ENCODE assay signal across 9 cellular contexts in genomic region chr12:57746025-57746424, GRCh38. TPM values are rescaled to one million over a fixed set of nuclear protein-coding genes. Genes with fewer than 3 reads are reported as not detected.
DNase-seq lines count a peak whose midpoint lies in the region; ATAC-seq and TF ChIP-seq lines count a peak whose summit lies in the region.
"Had no signal": no experiment of that assay in that cellular context is flagged by ENCODE, and none has a peak within 500 bp of the region (broad histone marks: within the 10 kb centered on the region; RNA-seq: fewer than 3 reads in every experiment).

No MANE protein-coding gene starts in this region.

- TF ChIP-seq POLR2A in gastroesophageal sphincter (IDR thresholded peaks at IDR 0.05) (no peak), stomach (IDR thresholded peaks at IDR 0.05) (no peak)

- H3K27me3 Mint-ChIP-seq in activated T-cell treated with anti-CD3 and anti-CD28 coated beads, Interleukin-2, amount 50 U/mL, for 4 hours (ENCODE audit: low read depth): no peaks in the 10 kb centered on the region
- no peaks in the 10 kb centered on the region for H3K27me3 Mint-ChIP-seq in activated T-helper 1 cell treated with anti-CD3 and anti-CD28 coated beads, Interleukin-12 subunit alpha, Interleukin-12 subunit beta, Interleukin-2, Interleukin-4 antibody, amounts not matched to agents 30 ng/mL and 10 ng/mL and 1 ng/mL, durations not matched to agents 14 hours and 24 hours and 36 hours (ENCODE audit: insufficient read depth)

- H3K27ac ChIP-seq in gastroesophageal sphincter (peak overlapping the region in 3 of 4 donors; percentile 93 to 97 (median 94)), stomach (peak overlapping the region in 4 of 5 donors; percentile 95 to 97 (median 96))

- WGBS in gastroesophageal sphincter (ENCODE audit: low coverage in 1 of 2), 2 donors: 83 to 86% methylated on average over 1 to 3 of the region's 3 CpGs
- WGBS in stomach, 5 donors: 86 to 91% (median 90%) methylated on average over 3 of the region's 3 CpGs

- TF ChIP-seq EP300 in gastroesophageal sphincter (IDR thresholded peaks at IDR 0.05) (no peak), stomach (IDR thresholded peaks at IDR 0.05) (no peak)

- H3K4me3 ChIP-seq in gastroesophageal sphincter (peak overlapping the region in 1 of 2 donors; percentile 85), stomach (peak overlapping the region in 2 of 4 donors; percentile 63 to 70)

- H3K27ac Mint-ChIP-seq in activated T-helper 1 cell treated with anti-CD3 and anti-CD28 coated beads, Interleukin-12 subunit alpha, Interleukin-12 subunit beta, Interleukin-2, Interleukin-4 antibody, amounts not matched to agents 30 ng/mL and 10 ng/mL and 1 ng/mL, durations not matched to agents 14 hours and 24 hours and 36 hours: peak overlapping the region; percentile 92

- ATAC-seq in activated T-cell treated with anti-CD3 and anti-CD28 coated beads, Interleukin-2, amount 50 U/mL, for 4 hours: no peak
- ATAC-seq in gastroesophageal sphincter (no peak), GM21619 (IDR thresholded peaks at IDR 0.05; ENCODE audit: unreplicated experiment) (no peak), left lobe of liver (no peak)

- H3K9me3 Mint-ChIP-seq in activated T-cell treated with anti-CD3 and anti-CD28 coated beads, Interleukin-2, amount 50 U/mL, for 4 hours: no peaks in the 10 kb centered on the region
- H3K9me3 Mint-ChIP-seq in activated T-helper 1 cell treated with anti-CD3 and anti-CD28 coated beads, Interleukin-12 subunit alpha, Interleukin-12 subunit beta, Interleukin-2, Interleukin-4 antibody, amounts not matched to agents 30 ng/mL and 10 ng/mL and 1 ng/mL, durations not matched to agents 14 hours and 24 hours and 36 hours: no peaks in the 10 kb centered on the region

- H3K9me3 ChIP-seq in gastroesophageal sphincter (no peaks in the 10 kb centered on the region), stomach (no peaks in the 10 kb centered on the region)

- peaks cover 49% of the 10 kb centered on the region for H3K4me1 Mint-ChIP-seq in activated T-cell treated with anti-CD3 and anti-CD28 coated beads, Interleukin-2, amount 50 U/mL, for 4 hours (ENCODE audit: low read depth)
- peaks cover 63% of the 10 kb centered on the region for H3K4me1 Mint-ChIP-seq in activated T-helper 1 cell treated with anti-CD3 and anti-CD28 coated beads, Interleukin-12 subunit alpha, Interleukin-12 subunit beta, Interleukin-2, Interleukin-4 antibody, amounts not matched to agents 30 ng/mL and 10 ng/mL and 1 ng/mL, durations not matched to agents 14 hours and 24 hours and 36 hours (ENCODE audit: low read depth)

- H3K36me3 ChIP-seq in gastroesophageal sphincter (peaks cover 0 to 42% of the 10 kb centered on the region in 2 donors), stomach (peaks cover 25 to 49% (median 46%) of the 10 kb centered on the region in 4 donors)

- H3K36me3 Mint-ChIP-seq in activated T-cell treated with anti-CD3 and anti-CD28 coated beads, Interleukin-2, amount 50 U/mL, for 4 hours (ENCODE audit: insufficient read depth): peaks cover 34% of the 10 kb centered on the region
- H3K36me3 Mint-ChIP-seq in activated T-helper 1 cell treated with anti-CD3 and anti-CD28 coated beads, Interleukin-12 subunit alpha, Interleukin-12 subunit beta, Interleukin-2, Interleukin-4 antibody, amounts not matched to agents 30 ng/mL and 10 ng/mL and 1 ng/mL, durations not matched to agents 14 hours and 24 hours and 36 hours (ENCODE audit: low read depth): peaks cover 33% of the 10 kb centered on the region

- peaks cover 12% of the 10 kb centered on the region for H3K27me3 ChIP-seq in gastroesophageal sphincter
- peaks cover 0 to 25% (median 0%) of the 10 kb centered on the region in 3 donors for H3K27me3 ChIP-seq in stomach

- H3K4me3 Mint-ChIP-seq in activated T-cell treated with anti-CD3 and anti-CD28 coated beads, Interleukin-2, amount 50 U/mL, for 4 hours: peak overlapping the region; percentile 95
- peak overlapping the region; percentile 94 for H3K4me3 Mint-ChIP-seq in activated T-helper 1 cell treated with anti-CD3 and anti-CD28 coated beads, Interleukin-12 subunit alpha, Interleukin-12 subunit beta, Interleukin-2, Interleukin-4 antibody, amounts not matched to agents 30 ng/mL and 10 ng/mL and 1 ng/mL, durations not matched to agents 14 hours and 24 hours and 36 hours

- DNase-seq in activated T-cell treated with anti-CD3 and anti-CD28 coated beads, Interleukin-2, amount 50 U/mL, for 4 hours: no peak
- no peak for DNase-seq in activated T-cell treated with anti-CD3 and anti-CD28 coated beads, Interleukin-2, amount 50 U/mL, for 48 hours
- DNase-seq in activated T-helper 1 cell treated with anti-CD3 and anti-CD28 coated beads, Interleukin-12 subunit alpha, Interleukin-12 subunit beta, Interleukin-2, Interleukin-4 antibody, amounts not matched to agents 30 ng/mL and 10 ng/mL and 1 ng/mL, durations not matched to agents 14 hours and 24 hours and 36 hours (ENCODE audit: low spot score): no peak
- DNase-seq in stomach: no peak
- DNase-seq in NCI-H1048 (lab: John Stamatoyannopoulos, UW): no peak
- DNase-seq in left lobe of liver (ENCODE audit: low spot score): no peak
- DNase-seq: head of caudate nucleus had no signal

- intact Hi-C loops in activated T-helper 1 cell treated with anti-CD3 and anti-CD28 coated beads, Interleukin-12 subunit alpha, Interleukin-12 subunit beta, Interleukin-2, Interleukin-4 antibody, amounts not matched to agents 30 ng/mL and 10 ng/mL and 1 ng/mL, durations not matched to agents 14 hours and 24 hours and 36 hours (cut with micrococcal nuclease): no loop called here
- intact Hi-C loops in stomach (cut with DNase I; ENCODE audit: low total_unique reads): no loop called here

- H3K4me1 ChIP-seq in gastroesophageal sphincter (peaks cover 0 to 31% (median 8%) of the 10 kb centered on the region in 3 donors), stomach (peaks cover 15 to 31% (median 24%) of the 10 kb centered on the region in 4 donors)

- TF ChIP-seq CTCF in gastroesophageal sphincter (IDR thresholded peaks at IDR 0.05): no peak
- TF ChIP-seq CTCF in stomach (IDR thresholded peaks at IDR 0.05): no peak

RNA-seq across cellular contexts. Expression of gene TSPAN31, which starts 1.2 kb away (rescaled TPM):
- total RNA-seq in activated T-cell treated with anti-CD3 and anti-CD28 coated beads, Interleukin-2, amount 50 U/mL, for 4 hours: 10 to 100 TPM; 11.5 to 14.9 (median 14.0) TPM
- 24.0 and 24.5 TPM in 2 replicates for total RNA-seq in activated T-helper 1 cell treated with anti-CD3 and anti-CD28 coated beads, Interleukin-12 subunit alpha, Interleukin-12 subunit beta, Interleukin-2, Interleukin-4 antibody, amounts not matched to agents 30 ng/mL and 10 ng/mL and 1 ng/mL, durations not matched to agents 14 hours and 24 hours and 36 hours
- total RNA-seq in gastroesophageal sphincter (10 to 100 TPM; 47.0 to 75.8 (median 53.2) TPM), stomach (10 to 100 TPM; 10.1 to 46.8 (median 20.4) TPM), left lobe of liver (18.2 TPM)
- 10 to 100 TPM; 14.7 to 27.5 (median 18.4) TPM for polyA plus RNA-seq in stomach

RNA-seq across cellular contexts. Expression of gene CDK4, which starts 6.1 kb away (rescaled TPM):
- 100 to 1,000 TPM; 347 to 382 (median 378) TPM for total RNA-seq in activated T-cell treated with anti-CD3 and anti-CD28 coated beads, Interleukin-2, amount 50 U/mL, for 4 hours
- total RNA-seq in activated T-helper 1 cell treated with anti-CD3 and anti-CD28 coated beads, Interleukin-12 subunit alpha, Interleukin-12 subunit beta, Interleukin-2, Interleukin-4 antibody, amounts not matched to agents 30 ng/mL and 10 ng/mL and 1 ng/mL, durations not matched to agents 14 hours and 24 hours and 36 hours: 218 and 227 TPM in 2 replicates
- total RNA-seq in gastroesophageal sphincter (100 to 1,000 TPM in 2 of 4 donors, 10 to 100 TPM in 2; 56.7 to 107 (median 101) TPM), stomach (100 to 1,000 TPM in 2 of 5 donors, 10 to 100 TPM in 3; 26.3 to 113 (median 39.1) TPM), left lobe of liver (30.8 TPM)
- polyA plus RNA-seq in stomach: 10 to 100 TPM; 43.7 to 70.7 (median 57.3) TPM

RNA-seq across cellular contexts. Expression of gene AGAP2, which starts 7.5 kb away (rescaled TPM):
- total RNA-seq in activated T-cell treated with anti-CD3 and anti-CD28 coated beads, Interleukin-2, amount 50 U/mL, for 4 hours: 10 to 100 TPM; 24.4 to 28.1 (median 25.8) TPM
- total RNA-seq in activated T-helper 1 cell treated with anti-CD3 and anti-CD28 coated beads, Interleukin-12 subunit alpha, Interleukin-12 subunit beta, Interleukin-2, Interleukin-4 antibody, amounts not matched to agents 30 ng/mL and 10 ng/mL and 1 ng/mL, durations not matched to agents 14 hours and 24 hours and 36 hours: 31.5 and 33.4 TPM in 2 replicates
- 1 to 10 TPM; 1.6 to 4.2 (median 3.3) TPM for total RNA-seq in gastroesophageal sphincter
- 1 to 10 TPM in 2 of 5 donors, under 1 TPM in 2, not detected in 1; under 0.01 to 5.7 (median 1.5) TPM for total RNA-seq in stomach
- polyA plus RNA-seq in stomach: under 1 TPM; 0.53 to 0.68 (median 0.61) TPM
- 0.83 TPM for total RNA-seq in left lobe of liver

RNA-seq across cellular contexts. Expression of gene MARCHF9, which starts 8.9 kb away (rescaled TPM):
- total RNA-seq in activated T-cell treated with anti-CD3 and anti-CD28 coated beads, Interleukin-2, amount 50 U/mL, for 4 hours: 10 to 100 TPM; 15.7 to 17.6 (median 17.3) TPM
- total RNA-seq in activated T-helper 1 cell treated with anti-CD3 and anti-CD28 coated beads, Interleukin-12 subunit alpha, Interleukin-12 subunit beta, Interleukin-2, Interleukin-4 antibody, amounts not matched to agents 30 ng/mL and 10 ng/mL and 1 ng/mL, durations not matched to agents 14 hours and 24 hours and 36 hours: 21.2 and 21.8 TPM in 2 replicates
- total RNA-seq in gastroesophageal sphincter: 10 to 100 TPM in 1 of 4 donors, 1 to 10 TPM in 3; 3.4 to 11.1 (median 7.9) TPM
- total RNA-seq in stomach: 10 to 100 TPM in 1 of 5 donors, 1 to 10 TPM in 4; 1.0 to 14.7 (median 8.7) TPM
- polyA plus RNA-seq in stomach: 10 to 100 TPM in 2 of 3 donors, 1 to 10 TPM in 1; 7.0 to 16.0 (median 14.7) TPM
- total RNA-seq in left lobe of liver: 3.6 TPM

RNA-seq across cellular contexts. Expression of gene CYP27B1, which starts 20.9 kb away (rescaled TPM):
- total RNA-seq in activated T-cell treated with anti-CD3 and anti-CD28 coated beads, Interleukin-2, amount 50 U/mL, for 4 hours: 10 to 100 TPM; 18.4 to 19.6 (median 19.5) TPM
- 9.0 and 9.9 TPM in 2 replicates for total RNA-seq in activated T-helper 1 cell treated with anti-CD3 and anti-CD28 coated beads, Interleukin-12 subunit alpha, Interleukin-12 subunit beta, Interleukin-2, Interleukin-4 antibody, amounts not matched to agents 30 ng/mL and 10 ng/mL and 1 ng/mL, durations not matched to agents 14 hours and 24 hours and 36 hours
- under 1 TPM in 3 of 4 donors, not detected in 1; 0.27 to 0.57 (median 0.31) TPM for total RNA-seq in gastroesophageal sphincter
- total RNA-seq in stomach: 1 to 10 TPM in 4 of 5 donors, not detected in 1; 1.0 to 3.1 (median 1.8) TPM
- polyA plus RNA-seq in stomach: 1 to 10 TPM in 1 of 3 donors, under 1 TPM in 2; 0.56 to 1.4 (median 0.73) TPM
- total RNA-seq in left lobe of liver: 0.45 TPM
